ENCODE assay signal across 18 cellular contexts in genomic region chr18:57789759-57790158, GRCh38. TPM values are rescaled to one million over a fixed set of nuclear protein-coding genes. Genes with fewer than 3 reads are reported as not detected.
A peak's percentile ranks its signal among the peaks of the same experiment; 100 is the strongest.
DNase-seq lines count a peak whose midpoint lies in the region; ATAC-seq, FAIRE-seq and TF ChIP-seq lines count a peak whose summit lies in the region.
"Had no signal": no experiment of that assay in that cellular context is flagged by ENCODE, and none has a peak within 500 bp of the region (broad histone marks: within the 10 kb centered on the region; RNA-seq: fewer than 3 reads in every experiment).

No MANE protein-coding gene starts in this region.

- peak overlapping the region; percentile 91 for H3K27ac ChIP-seq in astrocyte (ENCODE audit: low read depth, low read length)
- H3K27ac ChIP-seq in suprapubic skin = peak overlapping the region; percentile 79
- peak overlapping the region in 1 of 4 donors; percentile 73 for H3K27ac ChIP-seq in gastrocnemius medialis
- H3K27ac ChIP-seq: SJCRH30 had no signal

- WGBS in suprapubic skin = 83% methylated on average over 4 of the region's 4 CpGs

- TF ChIP-seq CTCF in astrocyte (IDR thresholded peaks at IDR 0.05; ENCODE audit: insufficient read depth, low read depth, low read length) = no peak
- TF ChIP-seq CTCF in mesothelial cell of epicardium (IDR thresholded peaks at IDR 0.05; ENCODE audit: unreplicated experiment) = no peak
- TF ChIP-seq CTCF in suprapubic skin (IDR thresholded peaks at IDR 0.05) = no peak
- no peak for TF ChIP-seq CTCF in gastrocnemius medialis (IDR thresholded peaks at IDR 0.05 in 4 of 5, conservative IDR thresholded peaks at IDR 0.05 in 1 of 5)

- no peaks in the 10 kb centered on the region for H3K27me3 Mint-ChIP-seq in astrocyte (ENCODE audit: low read depth, unreplicated experiment)
- H3K27me3 Mint-ChIP-seq in mesothelial cell of epicardium (ENCODE audit: low read depth) = no peaks in the 10 kb centered on the region

- FAIRE-seq in astrocyte (lab: Jason Lieb, UNC) = peak; percentile 26
- FAIRE-seq: K562 had no signal

- H4K20me1 ChIP-seq in astrocyte (ENCODE audit: insufficient read depth, low read length) = peaks cover 21% of the 10 kb centered on the region

- in situ Hi-C loops in gastrocnemius medialis (cut with MboI; ENCODE audit: low sequenced_read_pairs in 4 of 4) = no loop called here

- H3K4me3 ChIP-seq in astrocyte (ENCODE audit: insufficient read depth, low read depth, low read length) (peak overlapping the region; percentile 25), suprapubic skin (no peak overlapping the region), gastrocnemius medialis (no peak overlapping the region)
- H3K4me3 ChIP-seq: K562, SJCRH30 had no signal

- H3K36me3 Mint-ChIP-seq in astrocyte (ENCODE audit: low read depth, unreplicated experiment) (peaks cover 5% of the 10 kb centered on the region), mesothelial cell of epicardium (no peaks in the 10 kb centered on the region)

- intact Hi-C loops in gastrocnemius medialis (cut with DNase I; ENCODE audit: low total_unique reads) = no loop called here

- H3K9me3 ChIP-seq in astrocyte (ENCODE audit: insufficient read depth, low read depth, low read length) = no peaks in the 10 kb centered on the region
- H3K9me3 ChIP-seq in suprapubic skin = no peaks in the 10 kb centered on the region
- H3K9me3 ChIP-seq in gastrocnemius medialis = no peaks in the 10 kb centered on the region
- H3K9me3 ChIP-seq: SJCRH30 had no signal

- H3K27me3 ChIP-seq in astrocyte (ENCODE audit: insufficient read depth, low read length) (no peaks in the 10 kb centered on the region), suprapubic skin (no peaks in the 10 kb centered on the region), gastrocnemius medialis (no peaks in the 10 kb centered on the region)
- H3K27me3 ChIP-seq: SJCRH30 had no signal

- peak overlapping the region; percentile 65 for H3K9ac ChIP-seq in astrocyte (ENCODE audit: low read length)

- H3K27ac Mint-ChIP-seq in astrocyte (ENCODE audit: unreplicated experiment) (peak overlapping the region; percentile 37), mesothelial cell of epicardium (peak overlapping the region; percentile 91)
- H3K27ac Mint-ChIP-seq: activated naive CD8-positive, alpha-beta T cell treated with anti-CD3 and anti-CD28 coated beads for 36 hours; naive thymus-derived CD4-positive, alpha-beta T cell had no signal

- no peak for TF ChIP-seq POLR2A in suprapubic skin (IDR thresholded peaks at IDR 0.05)
- TF ChIP-seq POLR2A in erythroblast (IDR thresholded peaks at IDR 0.05; ENCODE audit: low read length) = no peak
- TF ChIP-seq POLR2A in gastrocnemius medialis (IDR thresholded peaks at IDR 0.05) = no peak

- DNase-seq in HCEC 1CT (peak; percentile 59), astrocyte (ENCODE audit: low read depth) (no peak), mesothelial cell of epicardium (ENCODE audit: low spot score in 2 of 2, unreplicated experiment in 2 of 2) (no peak), suprapubic skin (ENCODE audit: low spot score in 2 of 2) (no peak), AG08395 (ENCODE audit: low spot score) (no peak), erythroblast (lab: John Stamatoyannopoulos, UW) (no peak), gastrocnemius medialis (no peak)
- DNase-seq: activated naive CD8-positive, alpha-beta T cell treated with anti-CD3 and anti-CD28 coated beads for 36 hours; activated T-cell treated with anti-CD3 and anti-CD28 coated beads, Interleukin-2, amount 50 U/mL, for 4 hours; cerebellar nuclear complex; hippocampal formation; naive thymus-derived CD4-positive, alpha-beta T cell; right cardiac atrium; SJCRH30; stimulated activated CD4-positive, alpha-beta T cell treated with anti-CD3 and anti-CD28 coated beads, Interleukin-4, amount 100 ng/mL, for 24 hours; T1000 had no signal

- H3K36me3 ChIP-seq in astrocyte (ENCODE audit: insufficient read depth, low read length) (peaks cover under 1% of the 10 kb centered on the region), suprapubic skin (no peaks in the 10 kb centered on the region), gastrocnemius medialis (no peaks in the 10 kb centered on the region)
- H3K36me3 ChIP-seq: SJCRH30 had no signal

- H3K4me1 ChIP-seq in astrocyte (ENCODE audit: insufficient read depth, low read length) (peaks cover 61% of the 10 kb centered on the region), suprapubic skin (peaks cover 28% of the 10 kb centered on the region), gastrocnemius medialis (peaks cover 26 to 28% of the 10 kb centered on the region in 2 donors)

- H2AFZ ChIP-seq in astrocyte (ENCODE audit: low read depth, low read length) = no peak overlapping the region

- ATAC-seq in gastrocnemius medialis = no peak
- ATAC-seq in HG03025 (IDR thresholded peaks at IDR 0.05; ENCODE audit: low FRiP score, unreplicated experiment) = no peak
- ATAC-seq: activated T-cell treated with anti-CD3 and anti-CD28 coated beads, Interleukin-2, amount 50 U/mL, for 4 hours; K562; naive thymus-derived CD4-positive, alpha-beta T cell had no signal

- H3K4me3 Mint-ChIP-seq in astrocyte (ENCODE audit: unreplicated experiment) = no peak overlapping the region
- no peak overlapping the region for H3K4me3 Mint-ChIP-seq in mesothelial cell of epicardium
- H3K4me3 Mint-ChIP-seq: activated naive CD8-positive, alpha-beta T cell treated with anti-CD3 and anti-CD28 coated beads for 36 hours; activated T-cell treated with anti-CD3 and anti-CD28 coated beads, Interleukin-2, amount 50 U/mL, for 4 hours; naive thymus-derived CD4-positive, alpha-beta T cell had no signal

- H3K4me1 Mint-ChIP-seq in astrocyte (ENCODE audit: low read depth, unreplicated experiment) (peaks cover 46% of the 10 kb centered on the region), mesothelial cell of epicardium (peaks cover 51% of the 10 kb centered on the region)
- H3K4me1 Mint-ChIP-seq: activated naive CD8-positive, alpha-beta T cell treated with anti-CD3 and anti-CD28 coated beads for 36 hours; naive thymus-derived CD4-positive, alpha-beta T cell had no signal

- TF ChIP-seq EP300 in suprapubic skin (IDR thresholded peaks at IDR 0.05) = no peak

- H3K9me3 Mint-ChIP-seq in astrocyte (ENCODE audit: unreplicated experiment) = no peaks in the 10 kb centered on the region
- H3K9me3 Mint-ChIP-seq in mesothelial cell of epicardium = no peaks in the 10 kb centered on the region
- H3K9me3 Mint-ChIP-seq: activated naive CD8-positive, alpha-beta T cell treated with anti-CD3 and anti-CD28 coated beads for 36 hours; activated T-cell treated with anti-CD3 and anti-CD28 coated beads, Interleukin-2, amount 50 U/mL, for 4 hours had no signal

- peak overlapping the region; percentile 70 for H3K4me2 ChIP-seq in astrocyte (ENCODE audit: low read length)

- peaks cover 95% of the 10 kb centered on the region for H3K79me2 ChIP-seq in astrocyte (ENCODE audit: insufficient read depth, low read length)

RNA-seq across cellular contexts. Expression of gene ATP8B1, which starts 13.4 kb away (rescaled TPM):
- total RNA-seq in astrocyte (6.9 and 10.4 TPM in 2 replicates), mesothelial cell of epicardium (14.0 to 18.5 TPM (median 14.1 TPM) in 3 replicates), suprapubic skin (10 to 100 TPM; 21.5 to 59.1 (median 26.0) TPM), gastrocnemius medialis (1 to 10 TPM; 1.6 to 4.2 (median 2.6) TPM)
- total RNA-seq: naive thymus-derived CD4-positive, alpha-beta T cell; SJCRH30 had no signal
